9 cellular contexts compared by ENCODE assay signal in genomic region chr20:3172126-3172932, GRCh38. TPM values are rescaled to one million over a fixed set of nuclear protein-coding genes. Genes with fewer than 3 reads are reported as not detected.
DNase-seq lines count a peak whose midpoint lies in the region; ATAC-seq lines count a peak whose summit lies in the region.
"Had no signal": no experiment of that assay in that cellular context is flagged by ENCODE, and none has a peak within 500 bp of the region (broad histone marks: within the 10 kb centered on the region; RNA-seq: fewer than 3 reads in every experiment).

No MANE protein-coding gene starts in this region.

- H3K4me1 Mint-ChIP-seq in activated T-helper 2 cell treated with anti-CD3 and anti-CD28 coated beads, Interferon-gamma antibody, Interleukin-2, Interleukin-4, amounts not matched to agents 10 μg/mL and 5 μg/mL and 100 μg/mL, durations not matched to agents 14 hours and 24 hours and 36 hours (ENCODE audit: low read depth), result peaks cover 8% of the 10 kb centered on the region

- peak overlapping the region; percentile 82 for H3K4me3 Mint-ChIP-seq in activated T-helper 2 cell treated with anti-CD3 and anti-CD28 coated beads, Interferon-gamma antibody, Interleukin-2, Interleukin-4, amounts not matched to agents 10 μg/mL and 5 μg/mL and 100 μg/mL, durations not matched to agents 14 hours and 24 hours and 36 hours (ENCODE audit: low read depth)

- H3K36me3 Mint-ChIP-seq in activated T-helper 2 cell treated with anti-CD3 and anti-CD28 coated beads, Interferon-gamma antibody, Interleukin-2, Interleukin-4, amounts not matched to agents 10 μg/mL and 5 μg/mL and 100 μg/mL, durations not matched to agents 14 hours and 24 hours and 36 hours (ENCODE audit: low read depth), result no peaks in the 10 kb centered on the region

- intact Hi-C loops in activated T-helper 2 cell treated with anti-CD3 and anti-CD28 coated beads, Interferon-gamma antibody, Interleukin-2, Interleukin-4, amounts not matched to agents 10 μg/mL and 5 μg/mL and 100 μg/mL, durations not matched to agents 14 hours and 24 hours and 36 hours (cut with micrococcal nuclease), result loop anchor here (2.0 kb wide), 1 partner anchor 36 kb away; the partner anchor contains the start of gene ITPA

- peak overlapping the region; percentile 83; the same call in 1 of the 2 replicates for H3K9ac ChIP-seq in iPS-20b (ENCODE audit: low read depth, low read length)
- peak overlapping the region in 1 of 2 donors; percentile 21 for H3K9ac ChIP-seq in stomach smooth muscle (ENCODE audit: low read length in 2 of 2)

- H3K4me3 ChIP-seq in iPS-20b (ENCODE audit: low read length), result peak overlapping the region; percentile 92
- H3K4me3 ChIP-seq in stomach smooth muscle (ENCODE audit: low read length in 2 of 2), result peak overlapping the region; percentile 49 to 93

- H3K27ac ChIP-seq in iPS-20b (ENCODE audit: low read length) (no peak overlapping the region), stomach smooth muscle (ENCODE audit: low read length) (no peak overlapping the region)
- H3K27ac ChIP-seq: 22Rv1 had no signal

- peaks cover 64% of the 10 kb centered on the region for H3K27me3 Mint-ChIP-seq in activated T-helper 2 cell treated with anti-CD3 and anti-CD28 coated beads, Interferon-gamma antibody, Interleukin-2, Interleukin-4, amounts not matched to agents 10 μg/mL and 5 μg/mL and 100 μg/mL, durations not matched to agents 14 hours and 24 hours and 36 hours (ENCODE audit: low read depth)

- DNase-seq in NCI-H2227 treated with DMSO at 0.1 percent for 48 hours (lab: John Stamatoyannopoulos, UW) (peak; percentile 10), NCI-H2227 (lab: John Stamatoyannopoulos, UW; ENCODE audit: unreplicated experiment) (no peak), mucosa of gallbladder (ENCODE audit: low spot score) (no peak)
- no peak for DNase-seq in activated T-helper 2 cell treated with anti-CD3 and anti-CD28 coated beads, Interferon-gamma antibody, Interleukin-2, Interleukin-4, amounts not matched to agents 10 μg/mL and 5 μg/mL and 100 μg/mL, durations not matched to agents 14 hours and 24 hours and 36 hours (ENCODE audit: low spot score)

- H3K36me3 ChIP-seq in iPS-20b (ENCODE audit: insufficient read depth, low read depth, low read length) (no peaks in the 10 kb centered on the region), stomach smooth muscle (ENCODE audit: control insufficient read depth in 2 of 2, insufficient read depth in 2 of 2, low read length in 2 of 2) (no peaks in the 10 kb centered on the region)

- H3K27ac Mint-ChIP-seq in activated T-helper 2 cell treated with anti-CD3 and anti-CD28 coated beads, Interferon-gamma antibody, Interleukin-2, Interleukin-4, amounts not matched to agents 10 μg/mL and 5 μg/mL and 100 μg/mL, durations not matched to agents 14 hours and 24 hours and 36 hours, result no peak overlapping the region

- peaks cover 29% of the 10 kb centered on the region; the same call in 1 of the 2 replicates for H3K4me1 ChIP-seq in iPS-20b (ENCODE audit: insufficient read depth, low read length)
- peaks cover 16% of the 10 kb centered on the region for H3K4me1 ChIP-seq in stomach smooth muscle (ENCODE audit: control insufficient read depth, insufficient read depth, low read length)

- ATAC-seq in HG03469 (IDR thresholded peaks at IDR 0.05; ENCODE audit: unreplicated experiment), result no peak
- ATAC-seq in HG02759 (IDR thresholded peaks at IDR 0.05; ENCODE audit: unreplicated experiment), result no peak

- peaks cover 25% of the 10 kb centered on the region for H3K27me3 ChIP-seq in iPS-20b (ENCODE audit: insufficient read depth, low read length)
- peaks cover 0 to 6% of the 10 kb centered on the region in 2 donors for H3K27me3 ChIP-seq in stomach smooth muscle (ENCODE audit: control insufficient read depth in 1 of 2, insufficient read depth in 2 of 2, low read length in 2 of 2)

- no peaks in the 10 kb centered on the region for H3K9me3 Mint-ChIP-seq in activated T-helper 2 cell treated with anti-CD3 and anti-CD28 coated beads, Interferon-gamma antibody, Interleukin-2, Interleukin-4, amounts not matched to agents 10 μg/mL and 5 μg/mL and 100 μg/mL, durations not matched to agents 14 hours and 24 hours and 36 hours

- H3K9me3 ChIP-seq in iPS-20b (ENCODE audit: insufficient read depth, low read depth, low read length), result no peaks in the 10 kb centered on the region
- no peaks in the 10 kb centered on the region for H3K9me3 ChIP-seq in stomach smooth muscle (ENCODE audit: control insufficient read depth in 2 of 2, low read length in 2 of 2)

RNA-seq across cellular contexts. Expression of gene LZTS3, which starts 1.0 kb away (rescaled TPM):
- total RNA-seq in activated T-helper 2 cell treated with anti-CD3 and anti-CD28 coated beads, Interferon-gamma antibody, Interleukin-2, Interleukin-4, amounts not matched to agents 10 μg/mL and 5 μg/mL and 100 μg/mL, durations not matched to agents 14 hours and 24 hours and 36 hours, result 0.64 and 0.66 TPM in 2 replicates
- 54.1 TPM for total RNA-seq in mucosa of gallbladder

RNA-seq across cellular contexts. Expression of gene FASTKD5, which starts 12.7 kb away (rescaled TPM):
- 23.1 and 24.6 TPM in 2 replicates for total RNA-seq in activated T-helper 2 cell treated with anti-CD3 and anti-CD28 coated beads, Interferon-gamma antibody, Interleukin-2, Interleukin-4, amounts not matched to agents 10 μg/mL and 5 μg/mL and 100 μg/mL, durations not matched to agents 14 hours and 24 hours and 36 hours
- 17.1 TPM for total RNA-seq in mucosa of gallbladder

RNA-seq across cellular contexts. Expression of gene UBOX5, which starts 12.7 kb away (rescaled TPM):
- 6.7 and 7.6 TPM in 2 replicates for total RNA-seq in activated T-helper 2 cell treated with anti-CD3 and anti-CD28 coated beads, Interferon-gamma antibody, Interleukin-2, Interleukin-4, amounts not matched to agents 10 μg/mL and 5 μg/mL and 100 μg/mL, durations not matched to agents 14 hours and 24 hours and 36 hours
- total RNA-seq in mucosa of gallbladder, result 6.0 TPM

RNA-seq across cellular contexts. Expression of gene DDRGK1, which starts 32.2 kb away (rescaled TPM):
- 61.8 and 69.2 TPM in 2 replicates for total RNA-seq in activated T-helper 2 cell treated with anti-CD3 and anti-CD28 coated beads, Interferon-gamma antibody, Interleukin-2, Interleukin-4, amounts not matched to agents 10 μg/mL and 5 μg/mL and 100 μg/mL, durations not matched to agents 14 hours and 24 hours and 36 hours
- total RNA-seq in mucosa of gallbladder, result 139 TPM

RNA-seq across cellular contexts. Expression of gene ITPA, which starts 37.0 kb away (rescaled TPM):
- total RNA-seq in activated T-helper 2 cell treated with anti-CD3 and anti-CD28 coated beads, Interferon-gamma antibody, Interleukin-2, Interleukin-4, amounts not matched to agents 10 μg/mL and 5 μg/mL and 100 μg/mL, durations not matched to agents 14 hours and 24 hours and 36 hours, result 84.5 and 87.8 TPM in 2 replicates
- total RNA-seq in mucosa of gallbladder, result 44.4 TPM

Comparison
In these comparisons a context has a peak if more than half of its experiments do, and no peak if none do; other contexts are left out.
1. RNA of gene LZTS3, which starts 1.0 kb away (total RNA-seq): 54.1 TPM in mucosa of gallbladder (single experiment); 0.64 to 0.66 TPM in activated T-helper 2 cell treated with anti-CD3 and anti-CD28 coated beads, Interferon-gamma antibody, Interleukin-2, Interleukin-4, amounts not matched to agents 10 μg/mL and 5 μg/mL and 100 μg/mL, durations not matched to agents 14 hours and 24 hours and 36 hours; every median in the first group is over 10 times any median in the second.